In the genomic region with DNA sequence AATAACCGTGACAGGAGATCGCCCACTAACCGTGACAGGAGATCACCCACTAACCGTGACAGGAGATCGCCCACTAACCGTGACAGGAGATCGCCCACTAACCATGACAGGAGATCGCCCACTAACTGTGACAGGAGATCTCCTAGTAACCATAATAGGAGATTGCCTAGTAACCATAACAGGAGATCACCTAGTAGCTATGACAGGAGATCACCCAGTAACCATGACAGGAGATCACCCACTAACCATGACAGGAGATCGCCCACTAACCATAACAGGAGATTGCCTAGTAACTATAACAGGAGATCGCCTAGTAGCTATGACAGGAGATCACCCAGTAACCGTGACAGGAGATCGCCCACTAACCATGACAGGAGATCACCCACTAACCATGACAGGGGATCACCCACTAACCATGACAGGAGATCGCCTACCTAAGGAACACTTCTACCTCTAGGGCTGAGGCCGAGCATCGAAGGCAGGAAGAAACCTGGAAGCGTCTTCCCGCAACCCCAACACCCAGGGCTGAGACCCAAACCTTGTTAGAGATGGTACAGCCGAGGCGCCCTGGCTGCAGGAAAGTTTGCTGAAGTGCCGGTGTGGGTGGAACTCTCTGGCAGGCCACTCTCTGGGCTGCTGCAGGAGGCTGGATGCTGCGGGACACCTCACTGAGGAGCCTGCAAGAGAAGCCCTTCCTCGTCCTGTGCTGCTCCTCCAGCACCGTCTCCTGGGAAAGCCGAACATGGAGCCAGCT, we compare ENCODE assay signal across 36 cellular contexts.
"Had no signal": no experiment of that assay in that cellular context is flagged by ENCODE, and none has a peak within 500 bp of the region (broad histone marks: within the 10 kb centered on the region; RNA-seq: fewer than 3 reads in every experiment).

No MANE protein-coding gene starts in this region.

- H3K9me3 ChIP-seq: esophagus muscularis mucosa, heart left ventricle, mucosa of descending colon, thyroid gland, upper lobe of left lung, vagina had no signal

- H3K27me3 Mint-ChIP-seq: activated naive CD8-positive, alpha-beta T cell treated with anti-CD3 and anti-CD28 coated beads, Interleukin-2, amount 10 ng/mL, durations not matched to agents 7 days and 5 days had no signal

- H3K4me1 Mint-ChIP-seq: activated CD4-positive, alpha-beta T cell treated with anti-CD3 and anti-CD28 coated beads for 36 hours; activated naive CD4-positive, alpha-beta T cell treated with anti-CD3 and anti-CD28 coated beads, Interleukin-2, amount 10 ng/mL, durations not matched to agents 7 days and 5 days; activated naive CD8-positive, alpha-beta T cell treated with anti-CD3 and anti-CD28 coated beads, Interleukin-2, amount 10 ng/mL, durations not matched to agents 7 days and 5 days; immature natural killer cell; stimulated activated naive CD8-positive, alpha-beta T cell treated with anti-CD3 and anti-CD28 coated beads, Interleukin-15, amount 100 ng/mL, for 72 hours had no signal

- H3K4me3 Mint-ChIP-seq: activated CD4-positive, alpha-beta T cell treated with anti-CD3 and anti-CD28 coated beads for 36 hours; activated naive CD4-positive, alpha-beta T cell treated with anti-CD3 and anti-CD28 coated beads, Interleukin-2, amount 10 ng/mL, durations not matched to agents 7 days and 5 days; activated naive CD8-positive, alpha-beta T cell treated with anti-CD3 and anti-CD28 coated beads, Interleukin-2, amount 10 ng/mL, durations not matched to agents 7 days and 5 days; dendritic cell treated with granulocyte-macrophage colony-stimulating factor and Interleukin-4, amounts not matched to agents 40 ng/mL and 50 ng/mL, for 4 days; endodermal cell; immature natural killer cell; natural killer cell treated with Interleukin-12 subunit alpha and Interleukin-12 subunit beta and Interleukin-15 and Interleukin-18, amount 100 ng/mL, for 72 hours; stimulated activated memory B cell treated with anti-CD40 and anti-IgM and Interleukin-4, amounts not matched to agents 10 μg/mL and 1 μg/mL and 100 μg/mL, for 72 hours; stimulated activated naive CD8-positive, alpha-beta T cell treated with anti-CD3 and anti-CD28 coated beads, Interleukin-15, amount 100 ng/mL, for 72 hours; T-helper 17 cell had no signal

- H3K9me3 Mint-ChIP-seq: activated naive CD4-positive, alpha-beta T cell treated with anti-CD3 and anti-CD28 coated beads, Interleukin-2, amount 10 ng/mL, durations not matched to agents 7 days and 5 days; activated naive CD8-positive, alpha-beta T cell treated with anti-CD3 and anti-CD28 coated beads, Interleukin-2, amount 10 ng/mL, durations not matched to agents 7 days and 5 days; dendritic cell treated with granulocyte-macrophage colony-stimulating factor and Interleukin-4, amounts not matched to agents 40 ng/mL and 50 ng/mL, for 4 days; endodermal cell; immature natural killer cell; natural killer cell treated with Interleukin-12 subunit alpha and Interleukin-12 subunit beta and Interleukin-15 and Interleukin-18, amount 100 ng/mL, for 72 hours; stimulated activated memory B cell treated with anti-CD40 and anti-IgM and Interleukin-4, amounts not matched to agents 10 μg/mL and 1 μg/mL and 100 μg/mL, for 72 hours; stimulated activated naive CD8-positive, alpha-beta T cell treated with anti-CD3 and anti-CD28 coated beads, Interleukin-15, amount 100 ng/mL, for 72 hours had no signal

- H3K36me3 ChIP-seq: brain microvascular endothelial cell, esophagus muscularis mucosa, heart left ventricle, thyroid gland, upper lobe of left lung, vagina had no signal

- H3K27ac ChIP-seq: brain microvascular endothelial cell, esophagus muscularis mucosa, foreskin keratinocyte, heart left ventricle, thyroid gland, upper lobe of left lung, vagina had no signal

- H3K4me3 ChIP-seq: esophagus muscularis mucosa, heart left ventricle, lung, mucosa of descending colon, thyroid gland, upper lobe of left lung, vagina had no signal

- H3K36me3 Mint-ChIP-seq: activated naive CD4-positive, alpha-beta T cell treated with anti-CD3 and anti-CD28 coated beads, Interleukin-2, amount 10 ng/mL, durations not matched to agents 7 days and 5 days; activated naive CD8-positive, alpha-beta T cell treated with anti-CD3 and anti-CD28 coated beads, Interleukin-2, amount 10 ng/mL, durations not matched to agents 7 days and 5 days; immature natural killer cell; natural killer cell treated with Interleukin-12 subunit alpha and Interleukin-12 subunit beta and Interleukin-15 and Interleukin-18, amount 100 ng/mL, for 72 hours; stimulated activated memory B cell treated with anti-CD40 and anti-IgM and Interleukin-4, amounts not matched to agents 10 μg/mL and 1 μg/mL and 100 μg/mL, for 72 hours had no signal

- DNase-seq: activated CD4-positive, alpha-beta T cell treated with anti-CD3 and anti-CD28 coated beads for 36 hours; activated CD4-positive, alpha-beta T cell treated with anti-CD3 and anti-CD28 coated beads, Interleukin-2, amount 50 U/mL, for 4 hours; activated CD4-positive, CD25-positive, alpha-beta regulatory T cell; activated gamma-delta T cell; activated naive CD8-positive, alpha-beta T cell treated with anti-CD3 and anti-CD28 coated beads, Interleukin-2, amount 10 ng/mL, durations not matched to agents 7 days and 5 days; activated T-cell treated with anti-CD3 and anti-CD28 coated beads for 4 hours; brain microvascular endothelial cell; central memory CD4-positive, alpha-beta T cell; foreskin keratinocyte; hypothalamus; immature natural killer cell; mesendoderm; mucosa of descending colon; small intestine; stimulated activated CD4-positive, alpha-beta T cell treated with anti-CD3 and anti-CD28 coated beads, Interleukin-1b, Interleukin-23, amount 100 ng/mL, for 48 hours; stimulated activated CD4-positive, alpha-beta T cell treated with anti-CD3 and anti-CD28 coated beads, Interleukin-4, amount 100 ng/mL, for 4 hours; stimulated activated CD8-positive, alpha-beta memory T cell treated with anti-CD3 and anti-CD28 coated beads, Interleukin-4, amount 100 ng/mL, for 48 hours; stimulated activated naive CD8-positive, alpha-beta T cell treated with anti-CD3 and anti-CD28 coated beads, Interleukin-15, amount 100 ng/mL, for 72 hours; substantia nigra; T-helper 17 cell; T1000; thyroid gland; upper lobe of left lung had no signal

- H3K4me1 ChIP-seq: esophagus muscularis mucosa, foreskin keratinocyte, heart left ventricle, thyroid gland, upper lobe of left lung, vagina had no signal

- H3K27ac Mint-ChIP-seq: activated CD4-positive, alpha-beta T cell treated with anti-CD3 and anti-CD28 coated beads for 36 hours; activated naive CD4-positive, alpha-beta T cell treated with anti-CD3 and anti-CD28 coated beads, Interleukin-2, amount 10 ng/mL, durations not matched to agents 7 days and 5 days; activated naive CD8-positive, alpha-beta T cell treated with anti-CD3 and anti-CD28 coated beads, Interleukin-2, amount 10 ng/mL, durations not matched to agents 7 days and 5 days; dendritic cell treated with granulocyte-macrophage colony-stimulating factor and Interleukin-4, amounts not matched to agents 40 ng/mL and 50 ng/mL, for 4 days; endodermal cell; immature natural killer cell; natural killer cell treated with Interleukin-12 subunit alpha and Interleukin-12 subunit beta and Interleukin-15 and Interleukin-18, amount 100 ng/mL, for 72 hours; progenitor cell of endocrine pancreas; stimulated activated memory B cell treated with anti-CD40 and anti-IgM and Interleukin-4, amounts not matched to agents 10 μg/mL and 1 μg/mL and 100 μg/mL, for 72 hours; stimulated activated naive CD8-positive, alpha-beta T cell treated with anti-CD3 and anti-CD28 coated beads, Interleukin-15, amount 100 ng/mL, for 72 hours; T-helper 17 cell had no signal

- H3K27me3 ChIP-seq: thyroid gland, upper lobe of left lung, vagina had no signal

- FAIRE-seq: astrocyte, small intestine had no signal

- ATAC-seq: activated CD4-positive, alpha-beta T cell treated with anti-CD3 and anti-CD28 coated beads for 36 hours; foreskin keratinocyte; heart left ventricle; left lobe of liver; mucosa of descending colon; natural killer cell treated with Interleukin-12 subunit alpha and Interleukin-12 subunit beta and Interleukin-15 and Interleukin-18, amount 100 ng/mL, for 72 hours; sciatic nerve; stimulated activated memory B cell treated with anti-CD40 and anti-IgM and Interleukin-4, amounts not matched to agents 10 μg/mL and 1 μg/mL and 100 μg/mL, for 72 hours; stimulated activated naive CD8-positive, alpha-beta T cell treated with anti-CD3 and anti-CD28 coated beads, Interleukin-15, amount 100 ng/mL, for 72 hours; T-helper 17 cell had no signal
